ENCODE assay signal across 15 cellular contexts in genomic region chr22:49238181-49239141, GRCh38.
"Had no signal": no experiment of that assay in that cellular context is flagged by ENCODE, and none has a peak within 500 bp of the region (broad histone marks: within the 10 kb centered on the region; RNA-seq: fewer than 3 reads in every experiment).

No MANE protein-coding gene starts in this region.

- H3K9me3 ChIP-seq: heart left ventricle, right lobe of liver, SK-N-SH, upper lobe of right lung had no signal

- H3K27ac Mint-ChIP-seq: natural killer cell; progenitor cell of endocrine pancreas; stimulated activated naive CD8-positive, alpha-beta T cell treated with anti-CD3 and anti-CD28 coated beads, Interleukin-15, Interleukin-2, amounts not matched to agents 100 ng/mL and 50 ng/mL, for 24 hours; T-cell had no signal

- H3K4me3 ChIP-seq: heart left ventricle, right lobe of liver, upper lobe of right lung had no signal

- H3K4me2 ChIP-seq: SK-N-SH had no signal

- H3K4me1 ChIP-seq: heart left ventricle, right lobe of liver, upper lobe of right lung had no signal

- DNase-seq: activated CD4-positive, alpha-beta T cell treated with anti-CD3 and anti-CD28 coated beads, Interleukin-2, amount 50 U/mL, for 4 hours; cerebellar nuclear complex; dermis blood vessel endothelial cell; heart left ventricle; mammary epithelial cell; natural killer cell; SK-N-SH; T-cell; T1000; upper lobe of right lung had no signal

- H3K36me3 ChIP-seq: heart left ventricle, right lobe of liver, upper lobe of right lung had no signal

- H3K4me3 Mint-ChIP-seq: natural killer cell; stimulated activated naive CD8-positive, alpha-beta T cell treated with anti-CD3 and anti-CD28 coated beads, Interleukin-15, Interleukin-2, amounts not matched to agents 100 ng/mL and 50 ng/mL, for 24 hours; T-cell had no signal

- H3K27me3 ChIP-seq: right lobe of liver had no signal

- H3K36me3 Mint-ChIP-seq: natural killer cell, T-cell had no signal

- ATAC-seq: activated CD4-positive, CD25-positive, alpha-beta regulatory T cell treated with anti-CD3 and anti-CD28 coated beads, Interleukin-2, amount 50 U/mL, for 24 hours; heart left ventricle; natural killer cell; right lobe of liver; T-cell; upper lobe of right lung had no signal

- H3K4me1 Mint-ChIP-seq: natural killer cell, T-cell had no signal

- H3K9me3 Mint-ChIP-seq: natural killer cell; stimulated activated naive CD8-positive, alpha-beta T cell treated with anti-CD3 and anti-CD28 coated beads, Interleukin-15, Interleukin-2, amounts not matched to agents 100 ng/mL and 50 ng/mL, for 24 hours; T-cell had no signal

- H3K27ac ChIP-seq: epithelial cell of prostate, heart left ventricle, right lobe of liver, upper lobe of right lung had no signal

- H3K9ac ChIP-seq: SK-N-SH had no signal
